24 cellular contexts compared by ENCODE assay signal in the genomic region with DNA sequence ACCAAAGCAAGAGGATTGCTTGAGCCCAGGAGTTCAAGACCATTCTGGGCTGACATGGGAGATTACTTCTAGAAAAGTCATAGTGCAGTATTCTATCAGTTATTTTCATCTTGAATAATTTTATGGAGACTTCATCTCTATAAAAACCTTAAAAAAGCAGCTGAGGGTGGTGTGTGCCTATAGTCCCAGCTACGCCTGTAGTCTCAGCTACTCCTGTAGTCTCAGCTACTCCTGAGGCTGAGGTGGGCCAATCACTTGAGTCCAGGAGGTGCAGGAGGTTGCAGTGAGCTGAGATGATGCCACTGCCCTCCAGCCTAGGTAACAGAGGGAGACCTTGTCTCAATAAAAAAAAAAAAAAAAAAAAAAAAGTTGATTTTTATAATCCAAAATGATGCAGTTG. TPM values are rescaled to one million over a fixed set of nuclear protein-coding genes. Genes with fewer than 3 reads are reported as not detected.
"Had no signal": no experiment of that assay in that cellular context is flagged by ENCODE, and none has a peak within 500 bp of the region (broad histone marks: within the 10 kb centered on the region; RNA-seq: fewer than 3 reads in every experiment).

No MANE protein-coding gene starts in this region.

- DNase-seq: Kasumi-1, MM.1S, NCI-H1092 treated with DMSO at 0.1 percent for 48 hours, NCI-H1436, NCI-H187, NCI-H2029, NCI-H2081 treated with DMSO at 0.1 percent for 48 hours, NCI-H2171, NCI-H226, NCI-H446, NCI-H510A, NCI-H524 treated with DMSO at 0.1 percent for 48 hours, NCI-H69, NCI-H774, Right ventricle myocardium superior, SIG-M5, SW 1271, T-cell had no signal

- H3K27me3 Mint-ChIP-seq: IgD-negative memory B cell, T-cell had no signal

- FAIRE-seq: HepG2, K562 had no signal

- H3K4me3 Mint-ChIP-seq: IgD-negative memory B cell, T-cell had no signal

- H3K4me3 ChIP-seq: K562, SJSA1, SK-N-MC had no signal

- H3K36me3 ChIP-seq: SJSA1 had no signal

- H3K9me3 ChIP-seq: SJSA1 had no signal

- H3K27ac Mint-ChIP-seq: IgD-negative memory B cell, T-cell had no signal

- H3K27ac ChIP-seq: KMS-11, SJSA1, SK-N-MC had no signal

- H3K9me3 Mint-ChIP-seq: IgD-negative memory B cell, T-cell had no signal

- H3K27me3 ChIP-seq: SJSA1 had no signal

RNA-seq across cellular contexts. Expression of a gene that starts 22.1 kb away (rescaled TPM):
- total RNA-seq: HepG2, K562, Right ventricle myocardium superior, T-cell had no signal
- polyA plus RNA-seq: HepG2, IgD-negative memory B cell, K562 had no signal
